In the genomic region with DNA sequence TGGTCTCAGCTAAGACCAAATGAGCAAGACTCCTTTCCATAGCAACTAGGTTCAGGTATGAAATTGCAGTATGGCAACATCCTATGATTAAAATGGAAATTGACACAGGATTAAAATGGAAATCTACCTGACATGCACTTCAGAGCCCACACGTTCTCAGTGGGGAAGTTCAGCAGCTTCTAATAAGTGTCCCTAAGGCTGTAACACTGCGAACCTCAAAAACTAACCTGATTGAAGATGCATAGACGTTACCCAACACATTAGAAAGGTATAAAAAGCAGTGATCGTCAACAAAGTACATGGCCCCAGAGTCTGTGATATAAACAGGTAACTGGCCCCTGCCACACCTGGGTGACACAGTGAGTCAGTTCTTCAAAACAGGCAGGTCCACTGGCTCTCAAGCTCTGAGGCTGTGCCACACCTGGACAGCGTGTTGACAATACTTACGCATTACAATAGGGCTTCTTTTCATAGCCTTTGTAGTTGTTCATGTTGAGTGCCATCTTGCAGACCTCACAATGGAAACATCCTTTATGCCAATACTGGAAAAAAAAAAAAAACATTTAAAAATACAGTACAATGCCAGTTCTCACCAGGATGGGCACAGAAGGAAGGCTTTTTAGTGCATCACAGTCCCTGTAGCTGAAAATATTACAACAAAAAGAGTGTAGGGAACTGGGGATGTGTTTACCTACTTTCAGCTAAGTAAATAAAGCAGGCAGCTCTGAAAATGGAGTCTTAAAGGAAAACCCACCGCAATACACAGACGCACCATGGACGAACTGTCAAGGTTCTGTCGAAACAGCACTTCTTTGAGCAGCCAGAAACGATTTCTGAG, we compare ENCODE assay signal across 8 cellular contexts.
DNase-seq lines count a peak whose midpoint lies in the region; ATAC-seq and TF ChIP-seq lines count a peak whose summit lies in the region.

No MANE protein-coding gene starts in this region.

- H3K36me3 ChIP-seq in ACC112 (ENCODE audit: insufficient read depth, low read length) (no peaks in the 10 kb centered on the region), mucosa of descending colon (ENCODE audit: low read depth) (no peaks in the 10 kb centered on the region)

- no peaks in the 10 kb centered on the region for H3K27me3 ChIP-seq in ACC112 (ENCODE audit: insufficient read depth, low read length)

- H3K9me3 ChIP-seq in mucosa of descending colon = no peaks in the 10 kb centered on the region

- peak overlapping the region; percentile 36 for H2AFZ ChIP-seq in ACC112 (ENCODE audit: low read length, unreplicated experiment)

- DNase-seq in NCI-H146 (lab: John Stamatoyannopoulos, UW) (peak; percentile 92), choroid plexus epithelial cell (ENCODE audit: low read depth) (no peak), mucosa of descending colon (peak; percentile 42 to 70 (median 45)), sciatic nerve (ENCODE audit: low spot score) (no peak)
- no peak for DNase-seq in activated CD8-positive, alpha-beta memory T cell treated with anti-CD3 and anti-CD28 coated beads for 24 hours

- ATAC-seq in mucosa of descending colon (peak; percentile 61), HG03108 (IDR thresholded peaks at IDR 0.05; ENCODE audit: unreplicated experiment) (no peak), GM18870 (IDR thresholded peaks at IDR 0.05; ENCODE audit: unreplicated experiment) (no peak), sciatic nerve (no peak)

- intact Hi-C loops in mucosa of descending colon (cut with DNase I, micrococcal nuclease) = no loop called here
- intact Hi-C loops in sciatic nerve (cut with DNase I) = no loop called here

- peak overlapping the region; percentile 91 for H3K4me3 ChIP-seq in ACC112 (ENCODE audit: low read depth, low read length)
- H3K4me3 ChIP-seq in choroid plexus epithelial cell (ENCODE audit: low read depth, low read length) = peak overlapping the region; percentile 77
- H3K4me3 ChIP-seq in mucosa of descending colon = no peak overlapping the region

- no peak overlapping the region for H3K27ac ChIP-seq in ACC112 (ENCODE audit: low read depth, low read length)

- TF ChIP-seq CTCF in choroid plexus epithelial cell (conservative IDR thresholded peaks at IDR 0.05; ENCODE audit: low read depth, low read length) = no peak
- no peak for TF ChIP-seq CTCF in mucosa of descending colon (IDR thresholded peaks at IDR 0.05)

- H3K79me2 ChIP-seq in ACC112 (ENCODE audit: control insufficient read depth, insufficient read depth, low read length, unreplicated experiment) = no peaks in the 10 kb centered on the region

- H3K4me1 ChIP-seq in ACC112 (ENCODE audit: control insufficient read depth, insufficient read depth, low read length, unreplicated experiment) = no peaks in the 10 kb centered on the region
- H3K4me1 ChIP-seq in mucosa of descending colon (ENCODE audit: low read depth) = peaks cover 11% of the 10 kb centered on the region

Comparison
In these comparisons a context has a peak if more than half of its experiments do, and no peak if none do; other contexts are left out.
1. DNase-seq: peak in NCI-H146 (single experiment) and mucosa of descending colon (3 of 3); none in choroid plexus epithelial cell (single experiment), activated CD8-positive, alpha-beta memory T cell treated with anti-CD3 and anti-CD28 coated beads for 24 hours (single experiment) and sciatic nerve (single experiment).